16 cellular contexts compared by ENCODE assay signal in genomic region chr22:21727159-21727558, GRCh38.
"Had no signal": no experiment of that assay in that cellular context is flagged by ENCODE, and none has a peak within 500 bp of the region (broad histone marks: within the 10 kb centered on the region; RNA-seq: fewer than 3 reads in every experiment).

No MANE protein-coding gene starts in this region.

- H3K4me3 Mint-ChIP-seq: activated CD8-positive, alpha-beta T cell treated with anti-CD3 and anti-CD28 coated beads, Interleukin-2, amount 10 ng/mL, durations not matched to agents 7 days and 5 days; activated naive CD8-positive, alpha-beta T cell treated with anti-CD3 and anti-CD28 coated beads, Interleukin-2, amount 10 ng/mL, durations not matched to agents 7 days and 5 days; T-cell had no signal

- H3K27me3 Mint-ChIP-seq: T-cell had no signal

- H3K9me3 Mint-ChIP-seq: activated naive CD8-positive, alpha-beta T cell treated with anti-CD3 and anti-CD28 coated beads, Interleukin-2, amount 10 ng/mL, durations not matched to agents 7 days and 5 days; T-cell had no signal

- H3K27ac Mint-ChIP-seq: activated CD8-positive, alpha-beta T cell treated with anti-CD3 and anti-CD28 coated beads, Interleukin-2, amount 10 ng/mL, durations not matched to agents 7 days and 5 days; activated naive CD8-positive, alpha-beta T cell treated with anti-CD3 and anti-CD28 coated beads, Interleukin-2, amount 10 ng/mL, durations not matched to agents 7 days and 5 days; T-cell had no signal

- H3K27ac ChIP-seq: adrenal gland, breast epithelium, PC-9, SK-N-MC had no signal

- DNase-seq: activated CD4-positive, alpha-beta T cell treated with anti-CD3 and anti-CD28 coated beads for 4 hours; activated CD4-positive, alpha-beta T cell treated with anti-CD3 and anti-CD28 coated beads, Interleukin-2, amount 50 U/mL, for 4 hours; activated naive CD4-positive, alpha-beta T cell treated with anti-CD3 and anti-CD28 coated beads, Interleukin-2, amount 50 U/mL, for 16 hours; activated T-cell treated with anti-CD3 and anti-CD28 coated beads, Interleukin-2, amount 50 U/mL, for 1 hour; adrenal gland; central memory CD4-positive, alpha-beta T cell; NCI-H1092; NCI-H2029; NCI-H526 treated with DMSO at 0.1 percent for 48 hours; PC-9; SIG-M5 had no signal

- H3K36me3 Mint-ChIP-seq: activated naive CD8-positive, alpha-beta T cell treated with anti-CD3 and anti-CD28 coated beads, Interleukin-2, amount 10 ng/mL, durations not matched to agents 7 days and 5 days; T-cell had no signal
